In the genomic region with DNA sequence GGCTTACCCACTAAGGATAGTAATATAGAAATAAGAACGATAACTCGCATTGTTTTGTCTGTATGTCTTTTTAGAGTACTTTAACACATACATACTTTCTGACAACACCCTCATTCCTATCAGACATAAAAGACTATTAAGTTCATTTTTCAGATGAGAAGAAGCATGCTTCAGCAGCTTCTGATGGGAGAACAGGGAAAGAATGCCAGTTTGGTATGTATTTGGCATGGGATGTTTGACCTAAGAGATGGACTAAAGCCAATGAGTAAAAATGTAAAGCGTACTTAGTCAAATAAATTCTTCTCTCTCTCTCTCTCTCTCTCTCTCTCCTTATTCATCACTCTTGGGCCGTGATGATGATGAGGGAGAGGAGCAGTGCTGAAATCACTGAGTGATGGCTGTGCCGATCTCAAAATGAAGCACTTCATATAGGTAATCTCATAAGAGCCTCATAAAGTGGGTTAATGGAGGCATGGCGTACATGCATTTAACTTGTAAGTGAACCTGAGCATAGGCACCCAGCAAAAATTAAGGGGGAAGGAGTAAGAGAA, we compare ENCODE assay signal across 31 cellular contexts.
"Had no signal": no experiment of that assay in that cellular context is flagged by ENCODE, and none has a peak within 500 bp of the region (broad histone marks: within the 10 kb centered on the region; RNA-seq: fewer than 3 reads in every experiment).

No MANE protein-coding gene starts in this region.

- H3K27ac Mint-ChIP-seq: activated T-helper 1 cell treated with anti-CD3 and anti-CD28 coated beads, Interleukin-12 subunit alpha, Interleukin-12 subunit beta, Interleukin-2, Interleukin-4 antibody, amounts not matched to agents 30 ng/mL and 10 ng/mL and 1 ng/mL, durations not matched to agents 14 hours and 24 hours and 36 hours; memory B cell; naive thymus-derived CD8-positive, alpha-beta T cell; neural progenitor cell; T-helper 1 cell treated with Interleukin-12 subunit alpha and Interleukin-12 subunit beta and Interleukin-4 antibody, amounts not matched to agents 30 μg/mL and 1 μg/mL, for 36 hours had no signal

- H3K4me2 ChIP-seq: neural progenitor cell had no signal

- H3K4me3 ChIP-seq: cardiac muscle cell, neural progenitor cell, right lobe of liver, skin epidermis, testis, transverse colon had no signal

- H3K4me3 Mint-ChIP-seq: activated T-helper 1 cell treated with anti-CD3 and anti-CD28 coated beads, Interleukin-12 subunit alpha, Interleukin-12 subunit beta, Interleukin-2, Interleukin-4 antibody, amounts not matched to agents 30 ng/mL and 10 ng/mL and 1 ng/mL, durations not matched to agents 14 hours and 24 hours and 36 hours; brain; memory B cell; naive thymus-derived CD8-positive, alpha-beta T cell; neural progenitor cell; T-helper 1 cell treated with Interleukin-12 subunit alpha and Interleukin-12 subunit beta and Interleukin-4 antibody, amounts not matched to agents 30 μg/mL and 1 μg/mL, for 36 hours had no signal

- H3K36me3 Mint-ChIP-seq: brain; memory B cell; naive thymus-derived CD8-positive, alpha-beta T cell; neural progenitor cell had no signal

- H3K27ac ChIP-seq: cardiac muscle cell, neural progenitor cell, right lobe of liver, skin epidermis, testis, transverse colon, WERI-Rb-1 had no signal

- H3K9me3 Mint-ChIP-seq: activated T-helper 1 cell treated with anti-CD3 and anti-CD28 coated beads, Interleukin-12 subunit alpha, Interleukin-12 subunit beta, Interleukin-2, Interleukin-4 antibody, amounts not matched to agents 30 ng/mL and 10 ng/mL and 1 ng/mL, durations not matched to agents 14 hours and 24 hours and 36 hours; T-helper 1 cell treated with Interleukin-12 subunit alpha and Interleukin-12 subunit beta and Interleukin-4 antibody, amounts not matched to agents 30 μg/mL and 1 μg/mL, for 36 hours had no signal

- H3K9me3 ChIP-seq: right lobe of liver, testis, transverse colon had no signal

- H3K36me3 ChIP-seq: cardiac muscle cell, neural progenitor cell, right lobe of liver, transverse colon, WERI-Rb-1 had no signal

- H3K9ac ChIP-seq: neural progenitor cell had no signal

- H3K4me1 ChIP-seq: neural progenitor cell, right lobe of liver, testis, transverse colon had no signal

- H3K4me1 Mint-ChIP-seq: brain; memory B cell; naive thymus-derived CD8-positive, alpha-beta T cell had no signal

- H3K27me3 ChIP-seq: cardiac muscle cell, right lobe of liver, testis, transverse colon had no signal

- H2AFZ ChIP-seq: neural progenitor cell had no signal

- DNase-seq: activated CD4-positive, alpha-beta T cell treated with anti-CD3 and anti-CD28 coated beads for 48 hours; activated CD4-positive, alpha-beta T cell treated with anti-CD3 and anti-CD28 coated beads, Interleukin-2, amount 50 U/mL, for 48 hours; activated CD8-positive, alpha-beta memory T cell treated with anti-CD3 and anti-CD28 coated beads, Interleukin-2, amount 50 U/mL, for 4 hours; activated gamma-delta T cell; activated naive CD4-positive, alpha-beta T cell treated with anti-CD3 and anti-CD28 coated beads, Interleukin-2, amount 50 U/mL, for 16 hours; activated T-cell treated with anti-CD3 and anti-CD28 coated beads, Interleukin-2, amount 50 U/mL, for 1 hour; anterior cingulate cortex; cerebellar nuclear complex; cortex of kidney; head of caudate nucleus; hippocampal formation; left colon; naive thymus-derived CD8-positive, alpha-beta T cell; occipital lobe; posterior cingulate gyrus; right lobe of liver; stimulated activated CD4-positive, alpha-beta T cell treated with anti-CD3 and anti-CD28 coated beads, Interleukin-12 subunit alpha, Interleukin-12 subunit beta, amount 100 ng/mL, for 4 hours; stimulated activated CD4-positive, alpha-beta T cell treated with anti-CD3 and anti-CD28 coated beads, Interleukin-4, amount 100 ng/mL, for 1 hour; stimulated activated naive CD8-positive, alpha-beta T cell treated with anti-CD3 and anti-CD28 coated beads, Interleukin-15, Interleukin-2, amounts not matched to agents 100 U/mL and 50 U/mL, for 24 hours; SW 1271; T-helper 9 cell; testis; transverse colon; WERI-Rb-1 had no signal
